In the genomic region with DNA sequence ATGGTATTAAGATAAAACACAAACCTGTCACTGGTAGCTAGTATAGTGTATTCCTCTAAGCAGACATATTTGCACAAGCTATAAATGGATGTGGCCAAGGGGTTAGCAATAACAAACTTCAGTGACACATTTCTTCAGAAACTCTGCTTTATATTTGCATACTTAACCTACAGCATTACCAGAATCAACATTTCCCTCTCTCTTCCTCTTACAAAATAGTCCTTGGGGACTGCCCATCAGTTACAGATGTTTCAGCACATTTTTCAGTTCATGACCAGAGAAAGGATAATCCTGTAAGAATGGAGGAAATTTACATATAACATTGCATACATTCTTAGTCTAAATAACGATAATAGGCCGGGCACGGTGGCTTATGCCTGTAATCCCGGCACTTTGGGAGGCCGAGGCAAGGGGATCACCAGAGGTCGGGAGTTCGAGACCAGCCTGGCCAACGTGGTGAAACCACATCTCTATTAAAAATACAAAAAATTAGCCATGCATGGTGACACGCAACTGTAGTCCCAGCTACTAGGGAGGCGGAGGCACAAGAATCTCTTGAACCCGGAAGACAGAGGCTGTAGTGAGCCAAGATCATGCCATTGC, we compare ENCODE assay signal across 13 cellular contexts. TPM values are rescaled to one million over a fixed set of nuclear protein-coding genes. Genes with fewer than 3 reads are reported as not detected.
DNase-seq lines count a peak whose midpoint lies in the region; ATAC-seq, FAIRE-seq and TF ChIP-seq lines count a peak whose summit lies in the region.
"Had no signal": no experiment of that assay in that cellular context is flagged by ENCODE, and none has a peak within 500 bp of the region (broad histone marks: within the 10 kb centered on the region; RNA-seq: fewer than 3 reads in every experiment).

No MANE protein-coding gene starts in this region.

- H3K9ac ChIP-seq in OCI-LY3 (ENCODE audit: low read length): peak overlapping the region; percentile 21; the same call in 1 of the 2 replicates

- peaks cover 35% of the 10 kb centered on the region for H3K4me1 ChIP-seq in OCI-LY3 (ENCODE audit: low read length)

- H3K4me2 ChIP-seq in OCI-LY3 (ENCODE audit: low read length): peak overlapping the region; percentile 59
- H3K4me2 ChIP-seq: PC-9 had no signal

- H3K9me3 ChIP-seq in OCI-LY3 (ENCODE audit: insufficient read depth, low read length): no peaks in the 10 kb centered on the region

- DNase-seq in GM12891 (ENCODE audit: insufficient read length, low spot score) (peak; percentile 23), DMS53 treated with DMSO at 0.1 percent for 48 hours (lab: John Stamatoyannopoulos, UW; ENCODE audit: unreplicated experiment) (no peak), NK-92 (lab: John Stamatoyannopoulos, UW; ENCODE audit: unreplicated experiment) (no peak), epidermal melanocyte (ENCODE audit: insufficient read length, low spot score) (no peak), nephron progenitor cell (no peak)
- DNase-seq: activated CD4-positive, alpha-beta T cell treated with anti-CD3 and anti-CD28 coated beads for 48 hours; activated naive CD8-positive, alpha-beta T cell treated with anti-CD3 and anti-CD28 coated beads, Interleukin-2, amount 50 U/mL, for 24 hours; PC-9 had no signal

- peak; percentile 91 for ATAC-seq in GM19438 (IDR thresholded peaks at IDR 0.05; ENCODE audit: low read depth, unreplicated experiment)
- peak; percentile 96 for ATAC-seq in HG02938 (IDR thresholded peaks at IDR 0.05; ENCODE audit: unreplicated experiment)
- ATAC-seq: activated naive CD8-positive, alpha-beta T cell treated with anti-CD3 and anti-CD28 coated beads, Interleukin-2, amount 50 U/mL, for 24 hours had no signal

- H3K27me3 ChIP-seq in OCI-LY3 (ENCODE audit: low read depth, low read length): no peaks in the 10 kb centered on the region; the same call in 1 of the 2 replicates

- no peaks in the 10 kb centered on the region for H3K36me3 Mint-ChIP-seq in nephron progenitor cell (ENCODE audit: low read depth)

- H3K27me3 Mint-ChIP-seq in nephron progenitor cell (ENCODE audit: low read depth, poor library complexity): peaks cover 3% of the 10 kb centered on the region
- H3K27me3 Mint-ChIP-seq: activated naive CD8-positive, alpha-beta T cell treated with anti-CD3 and anti-CD28 coated beads, Interleukin-2, amount 50 U/mL, for 24 hours had no signal

- peaks cover 36% of the 10 kb centered on the region for H3K9me3 Mint-ChIP-seq in nephron progenitor cell

- no peak overlapping the region for H3K27ac Mint-ChIP-seq in nephron progenitor cell
- H3K27ac Mint-ChIP-seq: activated naive CD8-positive, alpha-beta T cell treated with anti-CD3 and anti-CD28 coated beads, Interleukin-2, amount 50 U/mL, for 24 hours had no signal

- no peak overlapping the region for H3K4me3 Mint-ChIP-seq in nephron progenitor cell
- H3K4me3 Mint-ChIP-seq: activated naive CD8-positive, alpha-beta T cell treated with anti-CD3 and anti-CD28 coated beads, Interleukin-2, amount 50 U/mL, for 24 hours had no signal

- peak overlapping the region; percentile 38 for H3K4me3 ChIP-seq in OCI-LY3 (ENCODE audit: low read length)
- H3K4me3 ChIP-seq: PC-9 had no signal

- TF ChIP-seq CTCF in OCI-LY3 (IDR thresholded peaks at IDR 0.05; ENCODE audit: low read depth, low read length) (no peak), nephron progenitor cell (IDR thresholded peaks at IDR 0.05) (no peak)

- no peak overlapping the region for H2AFZ ChIP-seq in OCI-LY3 (ENCODE audit: low read depth, low read length)
- H2AFZ ChIP-seq: PC-9 had no signal

- H4K20me1 ChIP-seq in OCI-LY3 (ENCODE audit: insufficient read depth, low read length): no peaks in the 10 kb centered on the region

- peak overlapping the region; percentile 76 for H3K27ac ChIP-seq in OCI-LY3 (ENCODE audit: low read length)
- H3K27ac ChIP-seq: C4-2B, epithelial cell of prostate, PC-9 had no signal

- no peak for TF ChIP-seq POLR2A in GM12891 (IDR thresholded peaks at IDR 0.05; ENCODE audit: low read depth, low read length)

- peak; percentile 96 for FAIRE-seq in GM12891 (lab: Jason Lieb, UNC)

- H3K36me3 ChIP-seq in OCI-LY3 (replicated peaks; ENCODE audit: low read depth, low read length): no peaks in the 10 kb centered on the region

- no peaks in the 10 kb centered on the region for H3K4me1 Mint-ChIP-seq in nephron progenitor cell
- H3K4me1 Mint-ChIP-seq: activated naive CD8-positive, alpha-beta T cell treated with anti-CD3 and anti-CD28 coated beads, Interleukin-2, amount 50 U/mL, for 24 hours had no signal

- no peaks in the 10 kb centered on the region for H3K79me2 ChIP-seq in OCI-LY3 (ENCODE audit: low read length)

TF ChIP-seq in GM12891, 5 proteins besides CTCF, POLR2A, EP300 and RAD21:
- TF ChIP-seq POLR2AphosphoS5 (IDR thresholded peaks at IDR 0.05; ENCODE audit: low read depth, low read length) (no peak), SPI1 (IDR thresholded peaks at IDR 0.05; ENCODE audit: low read depth, low read length) (peak; percentile 81), PAX5 (IDR thresholded peaks at IDR 0.05; ENCODE audit: insufficient read depth, low read length, severe bottlenecking) (peak; percentile 92), TAF1 (IDR thresholded peaks at IDR 0.05; ENCODE audit: low read depth, low read length) (no peak; the same call in 1 of the 2 replicates), POU2F2 (IDR thresholded peaks at IDR 0.05; ENCODE audit: low read depth, low read length) (peak; percentile 55)
TF ChIP-seq in GM12891: peak in this region for 3.

RNA-seq across cellular contexts. Expression of gene SLC1A1, which starts 25.3 kb away (rescaled TPM):
- polyA plus RNA-seq in GM12891 (2012; ENCODE audit: low read depth, missing spikeins): 10.4 TPM
